Comparison of ENCODE assay signal across 8 cellular contexts in the genomic region with DNA sequence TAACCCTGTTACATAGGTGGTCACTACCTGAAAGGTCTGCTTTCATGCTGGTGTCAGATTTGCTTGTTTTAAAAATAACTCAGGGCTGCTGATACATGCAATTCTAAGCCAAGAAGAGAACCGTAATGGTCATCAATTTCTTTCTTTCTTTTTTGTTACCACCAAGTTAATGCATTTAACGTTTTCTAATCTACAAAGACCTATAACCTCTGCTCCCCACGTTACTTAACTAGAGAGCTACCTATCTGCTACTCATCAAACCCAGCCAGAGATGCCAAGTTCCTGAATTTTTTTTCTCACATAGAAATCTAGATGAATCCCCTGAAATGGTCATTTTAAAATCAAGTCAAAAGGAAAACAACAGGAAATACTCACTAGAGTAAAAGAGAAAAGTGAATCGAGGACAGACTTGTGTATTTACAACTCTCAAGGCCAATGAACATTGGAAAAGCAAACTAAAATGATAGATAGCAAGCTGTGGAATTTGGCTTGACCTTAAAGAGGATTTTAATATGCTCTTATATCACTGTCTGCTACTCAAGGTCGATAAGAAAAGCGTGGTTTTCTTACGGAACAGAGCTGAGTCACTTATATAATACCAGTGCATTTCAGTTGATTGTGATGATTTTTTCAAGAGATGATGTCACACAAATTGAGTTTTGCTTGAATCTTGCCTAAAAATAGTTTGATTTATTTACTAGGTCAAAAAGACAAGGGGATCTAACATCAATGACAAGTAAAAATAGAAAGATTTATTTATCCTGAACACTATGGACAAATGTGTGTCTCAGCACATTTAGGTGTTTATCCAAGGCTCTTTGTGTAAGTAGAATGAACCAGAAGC.
DNase-seq lines count a peak whose midpoint lies in the region; ATAC-seq, FAIRE-seq and TF ChIP-seq lines count a peak whose summit lies in the region.

No MANE protein-coding gene starts in this region.

- no peak for DNase-seq in CD4-positive, alpha-beta memory T cell
- no peak for DNase-seq in PC-9
- DNase-seq in central memory CD8-positive, alpha-beta T cell (ENCODE audit: low spot score in 2 of 2), result no peak
- no peak for DNase-seq in omental fat pad (ENCODE audit: low spot score)
- no peak for DNase-seq in HuH-7 (ENCODE audit: low spot score)
- DNase-seq in GM19239 (ENCODE audit: insufficient read length, low spot score), result no peak
- no peak for DNase-seq in hypothalamus (lab: John Stamatoyannopoulos, UW)

- FAIRE-seq in GM19239 (lab: Jason Lieb, UNC), result no peak

- no peak overlapping the region for H3K4me2 ChIP-seq in PC-9

- no peak for ATAC-seq in central memory CD8-positive, alpha-beta T cell (replicated peaks; ENCODE audit: extremely low read depth, poor library complexity, severe bottlenecking)
- ATAC-seq in omental fat pad (ENCODE audit: low FRiP score), result peak; percentile 85
- ATAC-seq in GM18873 (IDR thresholded peaks at IDR 0.05; ENCODE audit: low FRiP score, unreplicated experiment), result no peak

- H3F3A ChIP-seq in PC-9 (ENCODE audit: insufficient read depth, low read depth), result no peaks in the 10 kb centered on the region

- no peaks in the 10 kb centered on the region for H3K27me3 ChIP-seq in CD4-positive, alpha-beta memory T cell (ENCODE audit: insufficient read depth, low read length)
- no peaks in the 10 kb centered on the region for H3K27me3 ChIP-seq in PC-9 (ENCODE audit: insufficient read depth, low read depth)

- no peaks in the 10 kb centered on the region for H3K36me3 Mint-ChIP-seq in CD4-positive, alpha-beta memory T cell
- H3K36me3 Mint-ChIP-seq in central memory CD8-positive, alpha-beta T cell (ENCODE audit: insufficient read depth), result peaks cover 7% of the 10 kb centered on the region

- H3K27me3 Mint-ChIP-seq in CD4-positive, alpha-beta memory T cell, result no peaks in the 10 kb centered on the region
- no peaks in the 10 kb centered on the region for H3K27me3 Mint-ChIP-seq in central memory CD8-positive, alpha-beta T cell

- H3K4me1 ChIP-seq in CD4-positive, alpha-beta memory T cell (ENCODE audit: insufficient read depth, low read length), result peaks cover 62% of the 10 kb centered on the region
- H3K4me1 ChIP-seq in PC-9 (replicated peaks; ENCODE audit: insufficient read depth), result no peaks in the 10 kb centered on the region

- intact Hi-C loops in CD4-positive, alpha-beta memory T cell (cut with micrococcal nuclease), result no loop called here
- intact Hi-C loops in PC-9 (cut with micrococcal nuclease; ENCODE audit: unreplicated experiment), result no loop called here

- H3K27ac Mint-ChIP-seq in CD4-positive, alpha-beta memory T cell, result peak overlapping the region; percentile 65 to 98 (median 90)
- peak overlapping the region; percentile 73 for H3K27ac Mint-ChIP-seq in central memory CD8-positive, alpha-beta T cell (ENCODE audit: low read depth)

- peak overlapping the region; percentile 24; the same call in 1 of the 2 replicates for H2AFZ ChIP-seq in PC-9

- POLR2A ChIA-PET in CD4-positive, alpha-beta memory T cell (lab: Charles Lee; ENCODE audit: partially characterized antibody), result no interaction called here
- POLR2A ChIA-PET in PC-9 (lab: Charles Lee; ENCODE audit: unreplicated experiment), result no interaction called here

- H3K9me3 Mint-ChIP-seq in CD4-positive, alpha-beta memory T cell, result peaks cover 0 to 2% (median 0%) of the 10 kb centered on the region in 8 donors
- H3K9me3 Mint-ChIP-seq in central memory CD8-positive, alpha-beta T cell, result no peaks in the 10 kb centered on the region

- H3K9me2 ChIP-seq in PC-9 (ENCODE audit: insufficient read depth), result no peaks in the 10 kb centered on the region

- TF ChIP-seq CTCF in PC-9 (conservative IDR thresholded peaks at IDR 0.05) (no peak), omental fat pad (IDR thresholded peaks at IDR 0.05) (no peak)

- no peak overlapping the region for H3K4me3 ChIP-seq in CD4-positive, alpha-beta memory T cell (ENCODE audit: low read length in 2 of 2)
- no peak overlapping the region for H3K4me3 ChIP-seq in PC-9

- CTCF ChIA-PET in CD4-positive, alpha-beta memory T cell (lab: Charles Lee; ENCODE audit: partially characterized antibody), result no interaction called here
- CTCF ChIA-PET in PC-9 (lab: Charles Lee), result no interaction called here

- no TSS peak for BruUV-seq in PC-9 (replicated peaks; lab: Mats Ljungman, UMichigan)

- peaks cover 39 to 58% (median 50%) of the 10 kb centered on the region in 4 donors for H3K4me1 Mint-ChIP-seq in CD4-positive, alpha-beta memory T cell
- peaks cover 38% of the 10 kb centered on the region for H3K4me1 Mint-ChIP-seq in central memory CD8-positive, alpha-beta T cell

- H3K79me2 ChIP-seq in PC-9 (ENCODE audit: low read depth), result no peaks in the 10 kb centered on the region

- H3K4me3 Mint-ChIP-seq in CD4-positive, alpha-beta memory T cell, result peak overlapping the region in 5 of 8 donors; percentile 7 to 75 (median 59)
- peak overlapping the region; percentile 52 for H3K4me3 Mint-ChIP-seq in central memory CD8-positive, alpha-beta T cell

- no peak overlapping the region for H3K27ac ChIP-seq in CD4-positive, alpha-beta memory T cell (ENCODE audit: low read depth, low read length)
- no peak overlapping the region for H3K27ac ChIP-seq in PC-9

- H4K20me1 ChIP-seq in PC-9 (ENCODE audit: insufficient read depth), result no peaks in the 10 kb centered on the region

- no peaks in the 10 kb centered on the region for H3K36me3 ChIP-seq in CD4-positive, alpha-beta memory T cell (ENCODE audit: insufficient read depth, low read length)
- H3K36me3 ChIP-seq in PC-9 (ENCODE audit: low read depth), result no peaks in the 10 kb centered on the region

- H3K9me3 ChIP-seq in CD4-positive, alpha-beta memory T cell (ENCODE audit: control insufficient read depth in 1 of 2, low read length in 2 of 2), result no peaks in the 10 kb centered on the region
- H3K9me3 ChIP-seq in PC-9 (ENCODE audit: insufficient read depth, low read depth), result no peaks in the 10 kb centered on the region
